1 cellular context compared by ENCODE assay signal in the genomic region with DNA sequence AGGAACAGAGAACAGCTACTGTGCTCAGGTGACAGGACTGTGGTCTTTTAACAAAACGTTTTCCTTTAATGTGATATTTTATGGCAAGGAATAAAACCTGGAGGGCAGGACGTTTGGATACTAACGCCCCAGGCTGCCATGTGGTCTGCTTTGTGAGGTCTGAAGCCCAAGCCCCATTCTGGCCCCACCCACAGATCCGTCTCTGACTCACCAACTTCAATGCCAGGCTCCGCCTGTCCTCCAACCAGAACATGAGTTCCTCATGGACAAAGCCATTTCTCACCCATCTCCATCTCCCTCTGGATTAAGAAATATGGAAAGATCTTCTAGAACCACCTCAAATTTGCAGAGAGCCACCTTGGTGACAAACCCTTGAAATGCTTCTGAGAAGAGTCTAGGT.
TF ChIP-seq lines count a peak whose summit lies in the region.

No MANE protein-coding gene starts in this region.

TF ChIP-seq in HCT116, 20 proteins besides CTCF, POLR2A, EP300 and RAD21 (continued from another document):
- TF ChIP-seq SP1 (IDR thresholded peaks at IDR 0.05; ENCODE audit: low read depth) (no peak), REST (IDR thresholded peaks at IDR 0.05; ENCODE audit: low read depth) (no peak), EGR1 (IDR thresholded peaks at IDR 0.05; ENCODE audit: low read depth) (no peak), ELF1 (IDR thresholded peaks at IDR 0.05; ENCODE audit: borderline replicate concordance, low read depth) (no peak), JUND (IDR thresholded peaks at IDR 0.05) (no peak)
